9 cellular contexts compared by ENCODE assay signal in genomic region chr4:5888222-5888701, GRCh38. TPM values are rescaled to one million over a fixed set of nuclear protein-coding genes. Genes with fewer than 3 reads are reported as not detected.
A peak's percentile ranks its signal among the peaks of the same experiment; 100 is the strongest.
DNase-seq lines count a peak whose midpoint lies in the region; ATAC-seq, FAIRE-seq and TF ChIP-seq lines count a peak whose summit lies in the region.
"Had no signal": no experiment of that assay in that cellular context is flagged by ENCODE, and none has a peak within 500 bp of the region (broad histone marks: within the 10 kb centered on the region; RNA-seq: fewer than 3 reads in every experiment).

No MANE protein-coding gene starts in this region.

- H3K27me3 ChIP-seq in parathyroid adenoma (ENCODE audit: control insufficient read depth, insufficient read depth, low read length) = peaks cover 5% of the 10 kb centered on the region

- no peaks in the 10 kb centered on the region for H3K4me1 ChIP-seq in parathyroid adenoma

- DNase-seq in D721Med (ENCODE audit: insufficient read length, low spot score) = peak; percentile 61
- peak; percentile 85 for DNase-seq in NCI-H2227 (lab: John Stamatoyannopoulos, UW; ENCODE audit: unreplicated experiment)
- peak; percentile 64 to 74 for DNase-seq in frontal cortex (ENCODE audit: low spot score in 2 of 2)
- no peak for DNase-seq in RCC 7860 (ENCODE audit: low spot score)
- no peak for DNase-seq in AG08396 (ENCODE audit: low spot score)
- DNase-seq: GDM1 had no signal

- no peak for ATAC-seq in HG03342 (IDR thresholded peaks at IDR 0.05; ENCODE audit: unreplicated experiment)
- no peak for ATAC-seq in GM19452 (IDR thresholded peaks at IDR 0.05; ENCODE audit: unreplicated experiment)

- H3K79me2 ChIP-seq in parathyroid adenoma = no peaks in the 10 kb centered on the region

- no peak overlapping the region for H3K4me3 ChIP-seq in parathyroid adenoma (ENCODE audit: low read depth, low read length)

- FAIRE-seq in D721Med (lab: Jason Lieb, UNC) (no peak), frontal cortex (lab: Jason Lieb, UNC) (no peak), RCC 7860 (lab: Jason Lieb, UNC) (no peak)

- no peak overlapping the region for H3K9ac ChIP-seq in parathyroid adenoma

- no peaks in the 10 kb centered on the region for H3K9me3 ChIP-seq in parathyroid adenoma (ENCODE audit: control insufficient read depth, low read length)

- H3K4me2 ChIP-seq in parathyroid adenoma (ENCODE audit: low read length) = peak overlapping the region; percentile 18

- TF ChIP-seq CTCF in D721Med (IDR thresholded peaks at IDR 0.05; ENCODE audit: insufficient read depth, missing control alignments) (no peak), parathyroid adenoma (IDR thresholded peaks at IDR 0.05) (no peak)

- peak overlapping the region; percentile 38 for H2AFZ ChIP-seq in parathyroid adenoma

- no peaks in the 10 kb centered on the region for H3K36me3 ChIP-seq in parathyroid adenoma (ENCODE audit: control insufficient read depth, insufficient read depth, low read length)

- no peak overlapping the region for H3K27ac ChIP-seq in parathyroid adenoma

RNA-seq across cellular contexts. Expression of gene CRMP1, which starts 4.6 kb away (rescaled TPM):
- total RNA-seq in frontal cortex = 624 TPM

Comparison
In these comparisons a context has a peak if more than half of its experiments do, and no peak if none do; other contexts are left out.
1. DNase-seq: peak in D721Med (single experiment), NCI-H2227 (single experiment) and frontal cortex (2 of 2); none in RCC 7860 (single experiment) and AG08396 (single experiment).